Comparison of ENCODE assay signal across 8 cellular contexts in the genomic region with DNA sequence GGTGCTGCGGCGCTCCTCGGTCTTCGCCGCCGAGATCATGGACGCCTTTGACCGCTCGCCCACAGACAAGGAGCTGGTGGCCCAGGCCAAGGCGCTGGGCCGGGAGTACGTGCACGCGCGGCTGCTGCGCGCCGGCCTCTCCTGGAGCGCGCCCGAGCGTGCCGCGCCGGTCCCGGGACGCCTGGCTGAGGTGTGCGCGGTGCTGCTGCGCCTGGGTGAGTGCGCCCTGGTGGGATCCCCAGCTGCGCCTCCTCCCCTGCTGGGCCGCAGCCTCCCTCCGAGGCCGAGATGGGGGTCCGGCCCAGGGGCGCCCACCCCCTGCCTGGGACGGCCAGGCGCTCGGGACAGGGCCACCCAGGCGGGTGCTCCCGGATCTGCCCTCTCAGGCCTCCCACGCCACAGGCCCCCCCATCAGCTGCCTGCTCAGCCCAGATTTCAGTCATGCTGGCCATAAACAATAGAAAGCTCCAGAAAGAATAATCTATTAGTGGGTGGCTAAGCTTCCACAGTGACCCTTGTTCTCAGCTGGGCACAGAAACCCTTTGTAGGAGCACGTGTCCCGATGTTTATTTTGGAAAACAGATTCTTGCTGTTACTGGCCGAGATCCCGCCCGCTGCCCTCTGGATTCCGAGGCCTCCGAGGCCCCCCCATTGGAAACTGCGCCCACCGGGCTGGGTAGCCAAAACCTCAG. TPM values are rescaled to one million over a fixed set of nuclear protein-coding genes. Genes with fewer than 3 reads are reported as not detected.
DNase-seq lines count a peak whose midpoint lies in the region; ATAC-seq, FAIRE-seq and TF ChIP-seq lines count a peak whose summit lies in the region.

No MANE protein-coding gene starts in this region.

- H3K36me3 ChIP-seq in endocrine pancreas (ENCODE audit: control insufficient read depth, insufficient read depth, low read length) (no peaks in the 10 kb centered on the region), suprapubic skin (no peaks in the 10 kb centered on the region)

- no peaks in the 10 kb centered on the region for H3K4me1 ChIP-seq in endocrine pancreas (ENCODE audit: control insufficient read depth, insufficient read depth, low read length)
- H3K4me1 ChIP-seq in suprapubic skin = peaks cover 62% of the 10 kb centered on the region

- no peak for TF ChIP-seq EP300 in suprapubic skin (IDR thresholded peaks at IDR 0.05)

- peak overlapping the region; percentile 51 for H3K9ac ChIP-seq in endocrine pancreas (ENCODE audit: control insufficient read depth, insufficient read depth, low read length)

- DNase-seq in GM12892 (ENCODE audit: insufficient read length) = peak; percentile 42
- peak; percentile 61 for DNase-seq in RPMI7951 (ENCODE audit: low read depth)
- DNase-seq in medulla oblongata (ENCODE audit: extremely low spot score) = peak; percentile 91
- DNase-seq in suprapubic skin (ENCODE audit: low spot score in 2 of 2) = no peak
- DNase-seq in GM19238 (ENCODE audit: insufficient read length, low spot score) = no peak
- no peak for DNase-seq in NCI-H2081 (lab: John Stamatoyannopoulos, UW)

- TF ChIP-seq POLR2A in GM12892 (IDR thresholded peaks at IDR 0.05; ENCODE audit: low read depth, low read length) (no peak), suprapubic skin (IDR thresholded peaks at IDR 0.05) (no peak)

- peak overlapping the region; percentile 87 for H3K27ac ChIP-seq in suprapubic skin

- H3K4me3 ChIP-seq in endocrine pancreas (ENCODE audit: control insufficient read depth, insufficient read depth, low read length) = no peak overlapping the region
- peak overlapping the region; percentile 90 for H3K4me3 ChIP-seq in suprapubic skin

- H3K9me3 ChIP-seq in endocrine pancreas (ENCODE audit: control insufficient read depth, low read length) = no peaks in the 10 kb centered on the region
- no peaks in the 10 kb centered on the region for H3K9me3 ChIP-seq in suprapubic skin

- H3K27me3 ChIP-seq in endocrine pancreas (ENCODE audit: control insufficient read depth, insufficient read depth, low read length) (no peaks in the 10 kb centered on the region), suprapubic skin (peaks cover 9% of the 10 kb centered on the region)

- ATAC-seq in HG03196 (IDR thresholded peaks at IDR 0.05; ENCODE audit: unreplicated experiment) = no peak

- WGBS in suprapubic skin = 2% methylated on average over 26 of the region's 52 CpGs

- no peak for FAIRE-seq in GM12892 (lab: Jason Lieb, UNC)

- no peak for TF ChIP-seq CTCF in suprapubic skin (IDR thresholded peaks at IDR 0.05)

RNA-seq across cellular contexts. Expression of gene BOK, which starts 1.1 kb away (rescaled TPM):
- polyA plus RNA-seq in GM12892 (2012; ENCODE audit: missing spikeins) = 0.08 TPM
- 13.1 and 13.2 TPM in 2 replicates for total RNA-seq in RPMI7951 (2014; rRNA removed; shearing (Covaris generic))
- total RNA-seq in suprapubic skin = 10 to 100 TPM; 32.4 to 61.6 (median 60.5) TPM

RNA-seq across cellular contexts. Expression of gene STK25, which starts 51.3 kb away (rescaled TPM):
- 83.1 TPM for polyA plus RNA-seq in GM12892 (2012; ENCODE audit: missing spikeins)
- 158 and 188 TPM in 2 replicates for total RNA-seq in RPMI7951 (2014; rRNA removed; shearing (Covaris generic))
- total RNA-seq in suprapubic skin = 100 to 1,000 TPM; 131 to 232 (median 147) TPM

Comparison
In these comparisons a context has a peak if more than half of its experiments do, and no peak if none do; other contexts are left out.
1. DNase-seq: peak in GM12892 (single experiment), RPMI7951 (single experiment) and medulla oblongata (single experiment); none in suprapubic skin (0 of 2), GM19238 (single experiment) and NCI-H2081 (0 of 2).